ENCODE assay signal across 32 cellular contexts in the genomic region with DNA sequence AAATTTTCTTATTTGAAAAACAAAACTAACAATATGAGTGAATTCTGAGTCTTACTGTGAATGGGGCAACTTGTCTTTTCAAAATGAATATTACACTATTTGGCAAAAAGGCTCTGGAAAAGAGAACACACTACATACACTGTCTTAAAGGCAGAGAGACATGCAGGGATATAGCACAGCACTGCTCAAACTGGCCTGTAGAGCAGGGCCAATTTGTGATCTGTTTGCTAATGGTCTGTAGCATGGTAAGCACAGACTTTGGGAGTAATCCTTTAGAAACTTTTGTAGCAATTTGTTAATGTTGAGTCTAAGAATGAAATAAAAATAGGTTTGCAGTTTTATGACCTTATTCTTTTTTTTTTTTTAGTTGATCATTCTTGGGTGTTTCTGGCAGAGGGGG.
"Had no signal": no experiment of that assay in that cellular context is flagged by ENCODE, and none has a peak within 500 bp of the region (broad histone marks: within the 10 kb centered on the region; RNA-seq: fewer than 3 reads in every experiment).

No MANE protein-coding gene starts in this region.

- H3K4me3 Mint-ChIP-seq: activated B cell treated with CpG ODN at 0.5 μM for 24 hours; activated CD4-positive, alpha-beta memory T cell treated with anti-CD3 and anti-CD28 coated beads, Interleukin-2, amount 10 ng/mL, durations not matched to agents 7 days and 5 days; activated CD4-positive, alpha-beta T cell treated with anti-CD3 and anti-CD28 coated beads for 36 hours; activated CD4-positive, alpha-beta T cell treated with anti-CD3 and anti-CD28 coated beads, Interleukin-2, amount 10 ng/mL, durations not matched to agents 24 days and 14 days; activated naive CD4-positive, alpha-beta T cell treated with anti-CD3 and anti-CD28 coated beads, Interleukin-2, amount 10 ng/mL, durations not matched to agents 7 days and 5 days; activated naive CD8-positive, alpha-beta T cell treated with anti-CD3 and anti-CD28 coated beads, Interleukin-2, amount 10 ng/mL, durations not matched to agents 7 days and 5 days; activated T-cell treated with anti-CD3 and anti-CD28 coated beads, Interleukin-2, amount 50 U/mL, for 24 hours; activated T-cell treated with anti-CD3 and anti-CD28 coated beads, Interleukin-2, amount 50 U/mL, for 72 hours; brain; endodermal cell; T-helper 17 cell; T-helper 2 cell treated with Interferon-gamma antibody and Interleukin-4, amounts not matched to agents 5 μg/mL and 100 μg/mL, for 36 hours had no signal

- H3K27ac Mint-ChIP-seq: activated B cell treated with CpG ODN at 0.5 μM for 24 hours; activated CD4-positive, alpha-beta memory T cell treated with anti-CD3 and anti-CD28 coated beads, Interleukin-2, amount 10 ng/mL, durations not matched to agents 7 days and 5 days; activated CD4-positive, alpha-beta T cell treated with anti-CD3 and anti-CD28 coated beads for 36 hours; activated CD4-positive, alpha-beta T cell treated with anti-CD3 and anti-CD28 coated beads, Interleukin-2, amount 10 ng/mL, durations not matched to agents 24 days and 14 days; activated naive CD4-positive, alpha-beta T cell treated with anti-CD3 and anti-CD28 coated beads, Interleukin-2, amount 10 ng/mL, durations not matched to agents 7 days and 5 days; activated naive CD4-positive, alpha-beta T cell treated with anti-CD3 and anti-CD28 coated beads, Interleukin-2, amount 50 U/mL, for 72 hours; activated naive CD8-positive, alpha-beta T cell treated with anti-CD3 and anti-CD28 coated beads, Interleukin-2, amount 10 ng/mL, durations not matched to agents 7 days and 5 days; activated T-cell treated with anti-CD3 and anti-CD28 coated beads, Interleukin-2, amount 50 U/mL, for 24 hours; activated T-cell treated with anti-CD3 and anti-CD28 coated beads, Interleukin-2, amount 50 U/mL, for 72 hours; brain; endodermal cell; T-helper 17 cell; T-helper 2 cell treated with Interferon-gamma antibody and Interleukin-4, amounts not matched to agents 5 μg/mL and 100 μg/mL, for 36 hours had no signal

- H3K4me1 ChIP-seq: ascending aorta, breast epithelium, colonic mucosa, heart left ventricle had no signal

- DNase-seq: activated B cell treated with CpG ODN at 0.5 μM for 24 hours; activated CD4-positive, alpha-beta memory T cell treated with anti-CD3 and anti-CD28 coated beads, Interleukin-2, amount 10 ng/mL, durations not matched to agents 7 days and 5 days; activated CD4-positive, alpha-beta T cell treated with anti-CD3 and anti-CD28 coated beads for 36 hours; activated CD4-positive, alpha-beta T cell treated with anti-CD3 and anti-CD28 coated beads, Interleukin-2, amount 10 ng/mL, durations not matched to agents 24 days and 14 days; activated CD4-positive, CD25-positive, alpha-beta regulatory T cell treated with anti-CD3 and anti-CD28 coated beads, Interleukin-2, amount 50 U/mL, for 72 hours; activated CD8-positive, alpha-beta memory T cell treated with anti-CD3 and anti-CD28 coated beads, Interleukin-2, amount 50 U/mL, for 48 hours; activated gamma-delta T cell; activated naive CD4-positive, alpha-beta T cell; activated naive CD4-positive, alpha-beta T cell treated with anti-CD3 and anti-CD28 coated beads, Interleukin-2, amount 10 ng/mL, durations not matched to agents 7 days and 5 days; activated naive CD8-positive, alpha-beta T cell treated with anti-CD3 and anti-CD28 coated beads, Interleukin-2, amount 10 ng/mL, durations not matched to agents 7 days and 5 days; activated T-cell treated with anti-CD3 and anti-CD28 coated beads for 4 hours; activated T-cell treated with anti-CD3 and anti-CD28 coated beads, Interleukin-2, amount 50 U/mL, for 24 hours; activated T-cell treated with anti-CD3 and anti-CD28 coated beads, Interleukin-2, amount 50 U/mL, for 72 hours; central memory CD4-positive, alpha-beta T cell; cerebellar nuclear complex; colonic mucosa; effector memory CD4-positive, alpha-beta T cell; endodermal cell; foreskin fibroblast; heart left ventricle; T-helper 1 cell; T-helper 17 cell; T1000; WERI-Rb-1 had no signal

- H3K4me1 Mint-ChIP-seq: activated B cell treated with CpG ODN at 0.5 μM for 24 hours; activated CD4-positive, alpha-beta memory T cell treated with anti-CD3 and anti-CD28 coated beads, Interleukin-2, amount 10 ng/mL, durations not matched to agents 7 days and 5 days; activated CD4-positive, alpha-beta T cell treated with anti-CD3 and anti-CD28 coated beads for 36 hours; activated CD4-positive, alpha-beta T cell treated with anti-CD3 and anti-CD28 coated beads, Interleukin-2, amount 10 ng/mL, durations not matched to agents 24 days and 14 days; activated naive CD4-positive, alpha-beta T cell treated with anti-CD3 and anti-CD28 coated beads, Interleukin-2, amount 10 ng/mL, durations not matched to agents 7 days and 5 days; activated naive CD8-positive, alpha-beta T cell treated with anti-CD3 and anti-CD28 coated beads, Interleukin-2, amount 10 ng/mL, durations not matched to agents 7 days and 5 days; endodermal cell; T-helper 17 cell had no signal

- H3K36me3 ChIP-seq: ascending aorta, breast epithelium, cardiac muscle cell, colonic mucosa, heart left ventricle, WERI-Rb-1 had no signal

- H3K4me3 ChIP-seq: ascending aorta, breast epithelium, cardiac muscle cell, colonic mucosa, heart left ventricle had no signal

- H3K9me3 ChIP-seq: ascending aorta, breast epithelium, colonic mucosa had no signal

- H3K36me3 Mint-ChIP-seq: activated naive CD4-positive, alpha-beta T cell treated with anti-CD3 and anti-CD28 coated beads, Interleukin-2, amount 10 ng/mL, durations not matched to agents 7 days and 5 days; activated naive CD8-positive, alpha-beta T cell treated with anti-CD3 and anti-CD28 coated beads, Interleukin-2, amount 10 ng/mL, durations not matched to agents 7 days and 5 days; brain had no signal

- H3K27me3 Mint-ChIP-seq: activated B cell treated with CpG ODN at 0.5 μM for 24 hours; activated CD4-positive, alpha-beta memory T cell treated with anti-CD3 and anti-CD28 coated beads, Interleukin-2, amount 10 ng/mL, durations not matched to agents 7 days and 5 days; activated CD4-positive, alpha-beta T cell treated with anti-CD3 and anti-CD28 coated beads for 36 hours; activated CD4-positive, alpha-beta T cell treated with anti-CD3 and anti-CD28 coated beads, Interleukin-2, amount 10 ng/mL, durations not matched to agents 24 days and 14 days; activated naive CD4-positive, alpha-beta T cell treated with anti-CD3 and anti-CD28 coated beads, Interleukin-2, amount 10 ng/mL, durations not matched to agents 7 days and 5 days; activated naive CD8-positive, alpha-beta T cell treated with anti-CD3 and anti-CD28 coated beads, Interleukin-2, amount 10 ng/mL, durations not matched to agents 7 days and 5 days; activated T-cell treated with anti-CD3 and anti-CD28 coated beads, Interleukin-2, amount 50 U/mL, for 24 hours; T-helper 17 cell had no signal

- ATAC-seq: activated CD4-positive, alpha-beta T cell treated with anti-CD3 and anti-CD28 coated beads for 36 hours; activated naive CD4-positive, alpha-beta T cell treated with anti-CD3 and anti-CD28 coated beads, Interleukin-2, amount 50 U/mL, for 72 hours; activated T-cell treated with anti-CD3 and anti-CD28 coated beads, Interleukin-2, amount 50 U/mL, for 72 hours; esophagus mucosa; heart left ventricle; T-helper 17 cell had no signal

- H3K27me3 ChIP-seq: ascending aorta, breast epithelium, cardiac muscle cell, colonic mucosa, heart left ventricle had no signal

- FAIRE-seq: frontal cortex had no signal

- H3K9me3 Mint-ChIP-seq: activated CD4-positive, alpha-beta T cell treated with anti-CD3 and anti-CD28 coated beads, Interleukin-2, amount 10 ng/mL, durations not matched to agents 24 days and 14 days had no signal

- H3K27ac ChIP-seq: ascending aorta, breast epithelium, cardiac muscle cell, colonic mucosa, heart left ventricle, WERI-Rb-1 had no signal
